In genomic region chr9:137494104-137494544, GRCh38 we compare ENCODE assay signal across 1 cellular context.
A peak's percentile ranks its signal among the peaks of the same experiment; 100 is the strongest.
TF ChIP-seq lines count a peak whose summit lies in the region.

No MANE protein-coding gene starts in this region.

TF ChIP-seq in K562, 482 proteins besides CTCF, POLR2A, EP300 and RAD21 (continues in another document):
- TF ChIP-seq ZBTB43 (CRISPR knock-in tag; IDR thresholded peaks at IDR 0.05), result no peak
- no peak for TF ChIP-seq CEBPZ (IDR thresholded peaks at IDR 0.05; ENCODE audit: borderline replicate concordance, low read depth, low read length)
- TF ChIP-seq ZNF609 (CRISPR knock-in tag; IDR thresholded peaks at IDR 0.05; ENCODE audit: borderline replicate concordance), result no peak
- no peak for TF ChIP-seq DLX4 (CRISPR knock-in tag; IDR thresholded peaks at IDR 0.05)
- TF ChIP-seq PYGO2 (tag; IDR thresholded peaks at IDR 0.05), result no peak
- no peak for TF ChIP-seq USF1 (CRISPR knock-in tag; IDR thresholded peaks at IDR 0.05)
- no peak for TF ChIP-seq MCM5 (IDR thresholded peaks at IDR 0.05; ENCODE audit: low read depth)
- TF ChIP-seq MAZ (CRISPR knock-in tag; conservative IDR thresholded peaks at IDR 0.05 in 1 of 2, IDR thresholded peaks at IDR 0.05 in 1 of 2), result no peak
- TF ChIP-seq ADNP (tag; IDR thresholded peaks at IDR 0.05), result no peak
- TF ChIP-seq FUS (optimal IDR thresholded peaks at IDR 0.05; ENCODE audit: low read depth, low read length), result no peak
- TF ChIP-seq ZNF165 (CRISPR knock-in tag; IDR thresholded peaks at IDR 0.05; ENCODE audit: borderline replicate concordance), result no peak
- TF ChIP-seq TRIM28 (IDR thresholded peaks at IDR 0.05), result no peak
- no peak for TF ChIP-seq ZNF511 (CRISPR knock-in tag; IDR thresholded peaks at IDR 0.05)
- TF ChIP-seq SRSF9 (IDR thresholded peaks at IDR 0.05; ENCODE audit: borderline replicate concordance, low read depth, low read length), result no peak
- TF ChIP-seq E2F6 (IDR thresholded peaks at IDR 0.05; ENCODE audit: borderline replicate concordance in 1 of 2, extremely low read depth in 1 of 2, insufficient read depth in 1 of 2, insufficient read length in 1 of 2, low read depth in 1 of 2, low read length in 1 of 2, poor library complexity in 1 of 2, severe bottlenecking in 1 of 2), result no peak
- TF ChIP-seq MED1 (CRISPR knock-in tag; IDR thresholded peaks at IDR 0.05; ENCODE audit: borderline replicate concordance), result no peak
- TF ChIP-seq CTCFL (IDR thresholded peaks at IDR 0.05; ENCODE audit: borderline replicate concordance, insufficient read depth, low read depth, low read length, poor library complexity, severe bottlenecking), result no peak
- no peak for TF ChIP-seq ZBTB40 (IDR thresholded peaks at IDR 0.05)
- TF ChIP-seq ZBTB40 (CRISPR knock-in tag; IDR thresholded peaks at IDR 0.05), result no peak
- no peak for TF ChIP-seq KLF1 (tag; IDR thresholded peaks at IDR 0.05)
- TF ChIP-seq ZFX (CRISPR knock-in tag; IDR thresholded peaks at IDR 0.05), result peak; percentile 52; the same call in 1 of the 2 replicates
- TF ChIP-seq GABPB1 (CRISPR knock-in tag; IDR thresholded peaks at IDR 0.05), result 0 out of 2 replicates have a peak, but pooled peaks have one; percentile 16
- TF ChIP-seq ZFP30 (CRISPR knock-in tag; IDR thresholded peaks at IDR 0.05; ENCODE audit: borderline replicate concordance), result no peak
- TF ChIP-seq ESRRB (CRISPR knock-in tag; IDR thresholded peaks at IDR 0.05; ENCODE audit: borderline replicate concordance), result no peak
- no peak for TF ChIP-seq MBD2 (IDR thresholded peaks at IDR 0.05; ENCODE audit: borderline replicate concordance, low read depth)
- TF ChIP-seq PTTG1 (tag; IDR thresholded peaks at IDR 0.05; ENCODE audit: low read depth), result no peak
- TF ChIP-seq PRMT5 (CRISPR knock-in tag; IDR thresholded peaks at IDR 0.05), result no peak
